8 cellular contexts compared by ENCODE assay signal in genomic region chr11:96188625-96189006, GRCh38.
DNase-seq lines count a peak whose midpoint lies in the region; ATAC-seq and TF ChIP-seq lines count a peak whose summit lies in the region.

No MANE protein-coding gene starts in this region.

- H3K27me3 ChIP-seq in ACC112 (ENCODE audit: insufficient read depth, low read length) (no peaks in the 10 kb centered on the region), lower lobe of right lung (ENCODE audit: low read depth) (no peaks in the 10 kb centered on the region), MG63 (no peaks in the 10 kb centered on the region)

- no peaks in the 10 kb centered on the region for H3K9me3 Mint-ChIP-seq in activated naive CD4-positive, alpha-beta T cell treated with anti-CD3 and anti-CD28 coated beads, Interleukin-2, amount 50 U/mL, for 24 hours

- H3K4me1 ChIP-seq in ACC112 (ENCODE audit: control insufficient read depth, insufficient read depth, low read length, unreplicated experiment) (peaks cover 47% of the 10 kb centered on the region), lower lobe of right lung (peaks cover 26% of the 10 kb centered on the region)

- peaks cover 7% of the 10 kb centered on the region; the same call in 1 of the 2 replicates for H3K36me3 ChIP-seq in ACC112 (ENCODE audit: insufficient read depth, low read length)
- no peaks in the 10 kb centered on the region for H3K36me3 ChIP-seq in lower lobe of right lung
- no peaks in the 10 kb centered on the region for H3K36me3 ChIP-seq in MG63

- ATAC-seq in GM19023 (IDR thresholded peaks at IDR 0.05; ENCODE audit: unreplicated experiment), result peak; percentile 38
- ATAC-seq in HG03196 (IDR thresholded peaks at IDR 0.05; ENCODE audit: unreplicated experiment), result peak; percentile 53
- ATAC-seq in lower lobe of right lung, result peak; percentile 57 to 76

- peaks cover 16% of the 10 kb centered on the region for H3K36me3 Mint-ChIP-seq in activated naive CD4-positive, alpha-beta T cell treated with anti-CD3 and anti-CD28 coated beads, Interleukin-2, amount 50 U/mL, for 24 hours

- DNase-seq in lower lobe of right lung, result no peak
- DNase-seq in MG63, result no peak
- no peak for DNase-seq in UCSD-AML1 (lab: John Stamatoyannopoulos, UW; ENCODE audit: unreplicated experiment)
- DNase-seq in SW 1271 (lab: John Stamatoyannopoulos, UW), result no peak

- H2AFZ ChIP-seq in ACC112 (ENCODE audit: low read length, unreplicated experiment), result peak overlapping the region; percentile 21

- peaks cover 59% of the 10 kb centered on the region for H3K79me2 ChIP-seq in ACC112 (ENCODE audit: control insufficient read depth, insufficient read depth, low read length, unreplicated experiment)

- H3K9me3 ChIP-seq in lower lobe of right lung, result no peaks in the 10 kb centered on the region
- H3K9me3 ChIP-seq in MG63, result no peaks in the 10 kb centered on the region

- H3K4me3 Mint-ChIP-seq in activated naive CD4-positive, alpha-beta T cell treated with anti-CD3 and anti-CD28 coated beads, Interleukin-2, amount 50 U/mL, for 24 hours, result peak overlapping the region; percentile 69

- H3K27ac Mint-ChIP-seq in activated naive CD4-positive, alpha-beta T cell treated with anti-CD3 and anti-CD28 coated beads, Interleukin-2, amount 50 U/mL, for 24 hours, result peak overlapping the region; percentile 89

- no peaks in the 10 kb centered on the region for H3K27me3 Mint-ChIP-seq in activated naive CD4-positive, alpha-beta T cell treated with anti-CD3 and anti-CD28 coated beads, Interleukin-2, amount 50 U/mL, for 24 hours

- H3K4me1 Mint-ChIP-seq in activated naive CD4-positive, alpha-beta T cell treated with anti-CD3 and anti-CD28 coated beads, Interleukin-2, amount 50 U/mL, for 24 hours, result peaks cover 90% of the 10 kb centered on the region

- peak overlapping the region; percentile 100 for H3K27ac ChIP-seq in ACC112 (ENCODE audit: low read depth, low read length)
- no peak overlapping the region for H3K27ac ChIP-seq in lower lobe of right lung

- no peak for TF ChIP-seq CTCF in lower lobe of right lung (IDR thresholded peaks at IDR 0.05)

- intact Hi-C loops in lower lobe of right lung (cut with DNase I), result no loop called here

- peak overlapping the region; percentile 62 for H3K4me3 ChIP-seq in ACC112 (ENCODE audit: low read depth, low read length)
- no peak overlapping the region for H3K4me3 ChIP-seq in lower lobe of right lung
- no peak overlapping the region for H3K4me3 ChIP-seq in MG63
